Comparison of ENCODE assay signal across 17 cellular contexts in genomic region chr9:84207443-84208032, GRCh38.
A peak's percentile ranks its signal among the peaks of the same experiment; 100 is the strongest.
DNase-seq lines count a peak whose midpoint lies in the region; ATAC-seq and TF ChIP-seq lines count a peak whose summit lies in the region.
"Had no signal": no experiment of that assay in that cellular context is flagged by ENCODE, and none has a peak within 500 bp of the region (broad histone marks: within the 10 kb centered on the region; RNA-seq: fewer than 3 reads in every experiment).

No MANE protein-coding gene starts in this region.

- H3K27me3 Mint-ChIP-seq in Caco-2 (ENCODE audit: insufficient read depth, unreplicated experiment): peaks cover 3% of the 10 kb centered on the region

- no peak for TF ChIP-seq CTCF in Caco-2 (IDR thresholded peaks at IDR 0.05; ENCODE audit: insufficient read depth in 1 of 2, low read depth in 1 of 2, low read length in 1 of 2, severe bottlenecking in 1 of 2, unreplicated experiment in 1 of 2)

- no peaks in the 10 kb centered on the region for H3K36me3 Mint-ChIP-seq in Caco-2 (ENCODE audit: insufficient read depth, unreplicated experiment)
- H3K36me3 Mint-ChIP-seq: naive B cell, WTC11 had no signal

- DNase-seq in DMS 273 (lab: John Stamatoyannopoulos, UW; ENCODE audit: unreplicated experiment) (peak; percentile 95), NCI-H2171 treated with DMSO at 0.1 percent for 48 hours (lab: John Stamatoyannopoulos, UW) (peak; percentile 82), epidermal melanocyte (ENCODE audit: insufficient read length, low spot score) (peak; percentile 55), occipital lobe (lab: John Stamatoyannopoulos, UW) (peak; percentile 2), Caco-2 (no peak), DMS153 treated with DMSO at 0.1 percent for 48 hours (lab: John Stamatoyannopoulos, UW; ENCODE audit: unreplicated experiment) (no peak)
- no peak for DNase-seq in stimulated activated CD4-positive, alpha-beta T cell treated with anti-CD3 and anti-CD28 coated beads, Interleukin-4, amount 100 ng/mL, for 24 hours
- DNase-seq: activated CD8-positive, alpha-beta memory T cell treated with anti-CD3 and anti-CD28 coated beads for 24 hours; central memory CD4-positive, alpha-beta T cell; effector memory CD8-positive, alpha-beta T cell; foreskin melanocyte; naive B cell; NK-92 treated with Interleukin-12 subunit alpha and Interleukin-12 subunit beta, amount 100 ng/mL, for 24 hours had no signal

- H3K4me1 Mint-ChIP-seq in Caco-2 (ENCODE audit: low read depth, unreplicated experiment): no peaks in the 10 kb centered on the region
- H3K4me1 Mint-ChIP-seq: B cell had no signal

- no peak overlapping the region for H3K4me3 ChIP-seq in Caco-2 (ENCODE audit: low read depth, low read length)

- no peak for ATAC-seq in GM18861 (IDR thresholded peaks at IDR 0.05; ENCODE audit: unreplicated experiment)
- ATAC-seq: effector memory CD8-positive, alpha-beta T cell; WTC11 had no signal

- H3K4me1 ChIP-seq in Caco-2: no peaks in the 10 kb centered on the region

- no peak overlapping the region for H3K27ac Mint-ChIP-seq in Caco-2 (ENCODE audit: unreplicated experiment)
- H3K27ac Mint-ChIP-seq: activated T-helper 1 cell treated with anti-CD3 and anti-CD28 coated beads, Interleukin-12 subunit alpha, Interleukin-12 subunit beta, Interleukin-2, Interleukin-4 antibody, amounts not matched to agents 30 ng/mL and 10 ng/mL and 1 ng/mL, durations not matched to agents 14 hours and 24 hours and 36 hours; B cell; effector memory CD8-positive, alpha-beta T cell; naive B cell; WTC11 had no signal

- CTCF ChIA-PET in Caco-2 (lab: Charles Lee): no interaction called here

- H3K9me3 Mint-ChIP-seq in Caco-2 (ENCODE audit: unreplicated experiment): no peaks in the 10 kb centered on the region
- H3K9me3 Mint-ChIP-seq: activated T-helper 1 cell treated with anti-CD3 and anti-CD28 coated beads, Interleukin-12 subunit alpha, Interleukin-12 subunit beta, Interleukin-2, Interleukin-4 antibody, amounts not matched to agents 30 ng/mL and 10 ng/mL and 1 ng/mL, durations not matched to agents 14 hours and 24 hours and 36 hours; effector memory CD8-positive, alpha-beta T cell; WTC11 had no signal

- intact Hi-C loops in Caco-2 (cut with micrococcal nuclease; ENCODE audit: unreplicated experiment): no loop called here

- BruUV-seq in Caco-2 (replicated peaks; lab: Mats Ljungman, UMichigan): no TSS peak

- no peak overlapping the region for H3K4me3 Mint-ChIP-seq in Caco-2 (ENCODE audit: unreplicated experiment)
- H3K4me3 Mint-ChIP-seq: activated T-helper 1 cell treated with anti-CD3 and anti-CD28 coated beads, Interleukin-12 subunit alpha, Interleukin-12 subunit beta, Interleukin-2, Interleukin-4 antibody, amounts not matched to agents 30 ng/mL and 10 ng/mL and 1 ng/mL, durations not matched to agents 14 hours and 24 hours and 36 hours; B cell; effector memory CD8-positive, alpha-beta T cell; WTC11 had no signal

- no peaks in the 10 kb centered on the region; the same call in 1 of the 2 replicates for H3K27me3 ChIP-seq in Caco-2 (replicated peaks; ENCODE audit: control insufficient read depth, insufficient read depth, low read length)

- no peaks in the 10 kb centered on the region for H3K9me3 ChIP-seq in Caco-2

- H3K36me3 ChIP-seq in Caco-2 (ENCODE audit: control insufficient read depth, insufficient read depth, low read length): no peaks in the 10 kb centered on the region

- POLR2A ChIA-PET in Caco-2 (lab: Charles Lee): no interaction called here

Comparison
In these comparisons a context has a peak if more than half of its experiments do, and no peak if none do; other contexts are left out.
1. DNase-seq: peak in DMS 273 (single experiment), NCI-H2171 treated with DMSO at 0.1 percent for 48 hours (single experiment), epidermal melanocyte (single experiment) and occipital lobe (single experiment); none in Caco-2 (0 of 2), DMS153 treated with DMSO at 0.1 percent for 48 hours (single experiment) and stimulated activated CD4-positive, alpha-beta T cell treated with anti-CD3 and anti-CD28 coated beads, Interleukin-4, amount 100 ng/mL, for 24 hours (single experiment).